ENCODE assay signal across 9 cellular contexts in genomic region chr6:170088349-170088951, GRCh38.
DNase-seq lines count a peak whose midpoint lies in the region; ATAC-seq and TF ChIP-seq lines count a peak whose summit lies in the region.
"Had no signal": no experiment of that assay in that cellular context is flagged by ENCODE, and none has a peak within 500 bp of the region (broad histone marks: within the 10 kb centered on the region; RNA-seq: fewer than 3 reads in every experiment).

No MANE protein-coding gene starts in this region.

- TF ChIP-seq CTCF in mesothelial cell of epicardium (IDR thresholded peaks at IDR 0.05; ENCODE audit: unreplicated experiment): no peak
- TF ChIP-seq CTCF in nephron progenitor cell (IDR thresholded peaks at IDR 0.05): no peak
- TF ChIP-seq CTCF in GM13976 (IDR thresholded peaks at IDR 0.05; ENCODE audit: borderline replicate concordance, control extremely low read depth, extremely low read depth, insufficient read depth, missing control alignments): no peak

- intact Hi-C loops in CD4-positive, alpha-beta memory T cell (cut with micrococcal nuclease): loop anchor here (5.0 kb wide), 2 partner anchors 204 to 219 kb away; partner anchors contain the start of genes DLL1 and FAM120B
- intact Hi-C loops in activated CD4-positive, alpha-beta memory T cell treated with anti-CD3 and anti-CD28 coated beads for 36 hours (cut with micrococcal nuclease): loop anchor here (1.0 to 10.0 kb wide), 5 partner anchors 59 to 388 kb away; partner anchors contain the start of gene DLL1

- peaks cover 25% of the 10 kb centered on the region for H3K4me1 ChIP-seq in CD4-positive, alpha-beta memory T cell (ENCODE audit: insufficient read depth, low read length)
- no peaks in the 10 kb centered on the region for H3K4me1 ChIP-seq in HAP-1

- H3K4me3 ChIP-seq in CD4-positive, alpha-beta memory T cell (ENCODE audit: low read length in 2 of 2): peak overlapping the region; percentile 57 to 61
- no peak overlapping the region; the same call in 1 of the 2 replicates for H3K4me3 ChIP-seq in HAP-1

- H3K27me3 ChIP-seq in CD4-positive, alpha-beta memory T cell (ENCODE audit: insufficient read depth, low read length): no peaks in the 10 kb centered on the region
- H3K27me3 ChIP-seq in HAP-1 (ENCODE audit: low read depth): no peaks in the 10 kb centered on the region

- CTCF ChIA-PET in CD4-positive, alpha-beta memory T cell (lab: Charles Lee; ENCODE audit: partially characterized antibody): interaction anchor here (1.1 to 2.9 kb wide), 5 partner anchors 59 to 257 kb away, joined by 3 to 17 read pairs (median 5); no protein-coding TSS in a partner anchor
- CTCF ChIA-PET in activated CD4-positive, alpha-beta memory T cell treated with anti-CD3 and anti-CD28 coated beads for 36 hours (lab: Charles Lee): interaction anchor here (1.4 kb wide), 1 partner anchor 98 kb away, joined by 3 read pairs; no protein-coding TSS in a partner anchor

- in situ Hi-C loops in HAP-1 (cut with MboI; ENCODE audit: low sequenced_read_pairs): no loop called here
- in situ Hi-C loops in GM13976 (cut with MboI; ENCODE audit: low sequenced_read_pairs, unreplicated experiment): no loop called here

- H3K4me3 Mint-ChIP-seq in CD4-positive, alpha-beta memory T cell: peak overlapping the region; percentile 83 to 96 (median 91)
- peak overlapping the region; percentile 68 for H3K4me3 Mint-ChIP-seq in activated CD4-positive, alpha-beta memory T cell treated with anti-CD3 and anti-CD28 coated beads for 36 hours
- H3K4me3 Mint-ChIP-seq in mesothelial cell of epicardium (no peak overlapping the region), nephron progenitor cell (no peak overlapping the region)

- no peaks in the 10 kb centered on the region for H3K27me3 Mint-ChIP-seq in CD4-positive, alpha-beta memory T cell
- H3K27me3 Mint-ChIP-seq in activated CD4-positive, alpha-beta memory T cell treated with anti-CD3 and anti-CD28 coated beads for 36 hours: no peaks in the 10 kb centered on the region
- H3K27me3 Mint-ChIP-seq in mesothelial cell of epicardium (ENCODE audit: low read depth) (peaks cover 1% of the 10 kb centered on the region), nephron progenitor cell (ENCODE audit: low read depth, poor library complexity) (peaks cover 17% of the 10 kb centered on the region)

- no peaks in the 10 kb centered on the region for H3K9me3 ChIP-seq in CD4-positive, alpha-beta memory T cell (ENCODE audit: control insufficient read depth in 1 of 2, low read length in 2 of 2)
- no peaks in the 10 kb centered on the region for H3K9me3 ChIP-seq in HAP-1

- peak in 2 of 5 donors; percentile 25 to 50 for DNase-seq in CD4-positive, alpha-beta memory T cell
- DNase-seq in activated CD4-positive, alpha-beta memory T cell treated with anti-CD3 and anti-CD28 coated beads for 36 hours: peak; percentile 28
- DNase-seq in mesothelial cell of epicardium (ENCODE audit: low spot score in 2 of 2, unreplicated experiment in 2 of 2) (peak; percentile 14 to 37), HAP-1 (ENCODE audit: low spot score in 2 of 2) (no peak), nephron progenitor cell (no peak), GM13976 (ENCODE audit: low spot score) (no peak)

- H3K27ac ChIP-seq in CD4-positive, alpha-beta memory T cell (ENCODE audit: low read depth, low read length): peak overlapping the region; percentile 40
- H3K27ac ChIP-seq: KMS-11 had no signal

- peak overlapping the region; percentile 78 to 98 (median 92) for H3K27ac Mint-ChIP-seq in CD4-positive, alpha-beta memory T cell
- peak overlapping the region; percentile 85 for H3K27ac Mint-ChIP-seq in activated CD4-positive, alpha-beta memory T cell treated with anti-CD3 and anti-CD28 coated beads for 36 hours
- H3K27ac Mint-ChIP-seq in mesothelial cell of epicardium: no peak overlapping the region
- H3K27ac Mint-ChIP-seq in nephron progenitor cell: no peak overlapping the region

- POLR2A ChIA-PET in CD4-positive, alpha-beta memory T cell (lab: Charles Lee; ENCODE audit: partially characterized antibody): interaction anchor here (0.6 to 3.8 kb wide), 14 partner anchors 9 to 465 kb away, joined by 3 to 42 read pairs (median 5); partner anchors contain the start of genes C6orf120, DLL1, TBP and WDR27
- POLR2A ChIA-PET in activated CD4-positive, alpha-beta memory T cell treated with anti-CD3 and anti-CD28 coated beads for 36 hours (lab: Charles Lee): interaction anchor here (1.0 kb wide), 1 partner anchor 59 kb away, joined by 3 read pairs; no protein-coding TSS in a partner anchor

- peaks cover 21 to 47% (median 31%) of the 10 kb centered on the region in 4 donors for H3K4me1 Mint-ChIP-seq in CD4-positive, alpha-beta memory T cell
- H3K4me1 Mint-ChIP-seq in activated CD4-positive, alpha-beta memory T cell treated with anti-CD3 and anti-CD28 coated beads for 36 hours (ENCODE audit: low read depth): peaks cover 31% of the 10 kb centered on the region
- H3K4me1 Mint-ChIP-seq in mesothelial cell of epicardium (no peaks in the 10 kb centered on the region), nephron progenitor cell (peaks cover 50% of the 10 kb centered on the region)

- H3K36me3 Mint-ChIP-seq in CD4-positive, alpha-beta memory T cell: no peaks in the 10 kb centered on the region
- peaks cover 1% of the 10 kb centered on the region for H3K36me3 Mint-ChIP-seq in activated CD4-positive, alpha-beta memory T cell treated with anti-CD3 and anti-CD28 coated beads for 36 hours
- H3K36me3 Mint-ChIP-seq in mesothelial cell of epicardium (no peaks in the 10 kb centered on the region), nephron progenitor cell (ENCODE audit: low read depth) (no peaks in the 10 kb centered on the region)

- peaks cover 0 to 6% (median under 1%) of the 10 kb centered on the region in 8 donors for H3K9me3 Mint-ChIP-seq in CD4-positive, alpha-beta memory T cell
- no peaks in the 10 kb centered on the region for H3K9me3 Mint-ChIP-seq in activated CD4-positive, alpha-beta memory T cell treated with anti-CD3 and anti-CD28 coated beads for 36 hours
- H3K9me3 Mint-ChIP-seq in mesothelial cell of epicardium (no peaks in the 10 kb centered on the region), nephron progenitor cell (no peaks in the 10 kb centered on the region)

- peak; percentile 7 for ATAC-seq in GM21619 (IDR thresholded peaks at IDR 0.05; ENCODE audit: unreplicated experiment)
- no peak for ATAC-seq in HG02571 (IDR thresholded peaks at IDR 0.05; ENCODE audit: unreplicated experiment)

- H3K36me3 ChIP-seq in CD4-positive, alpha-beta memory T cell (ENCODE audit: insufficient read depth, low read length): no peaks in the 10 kb centered on the region
- H3K36me3 ChIP-seq in HAP-1 (replicated peaks): no peaks in the 10 kb centered on the region

Comparison
In these comparisons a context has a peak if more than half of its experiments do, and no peak if none do; other contexts are left out.
1. DNase-seq: peak in activated CD4-positive, alpha-beta memory T cell treated with anti-CD3 and anti-CD28 coated beads for 36 hours (single experiment) and mesothelial cell of epicardium (2 of 2); none in HAP-1 (0 of 2), nephron progenitor cell (single experiment) and GM13976 (single experiment).
2. H3K27ac Mint-ChIP-seq: peak in CD4-positive, alpha-beta memory T cell (7 of 7) and activated CD4-positive, alpha-beta memory T cell treated with anti-CD3 and anti-CD28 coated beads for 36 hours (single experiment); none in mesothelial cell of epicardium (single experiment) and nephron progenitor cell (single experiment).
3. H3K4me3 Mint-ChIP-seq: peak in CD4-positive, alpha-beta memory T cell (8 of 8) and activated CD4-positive, alpha-beta memory T cell treated with anti-CD3 and anti-CD28 coated beads for 36 hours (single experiment); none in mesothelial cell of epicardium (single experiment) and nephron progenitor cell (single experiment).